In genomic region chr10:77293785-77294184, GRCh38 we compare ENCODE assay signal across 22 cellular contexts.
"Had no signal": no experiment of that assay in that cellular context is flagged by ENCODE, and none has a peak within 500 bp of the region (broad histone marks: within the 10 kb centered on the region; RNA-seq: fewer than 3 reads in every experiment).

No MANE protein-coding gene starts in this region.

- H3K4me3 ChIP-seq: left lung, lung, right lobe of liver, upper lobe of left lung had no signal

- H3K27ac ChIP-seq: left lung, neutrophil, right lobe of liver, upper lobe of left lung had no signal

- ATAC-seq: activated T-cell treated with anti-CD3 and anti-CD28 coated beads, Interleukin-2, amount 50 U/mL, for 72 hours; left lung; natural killer cell treated with Interleukin-12 subunit alpha and Interleukin-12 subunit beta and Interleukin-15 and Interleukin-18, amount 100 ng/mL, for 72 hours; right lobe of liver; stimulated activated naive B cell treated with anti-CD40 and anti-IgM and Interleukin-4, amounts not matched to agents 10 μg/mL and 1 μg/mL and 100 μg/mL, for 72 hours had no signal

- DNase-seq: activated CD4-positive, alpha-beta memory T cell treated with anti-CD3 and anti-CD28 coated beads for 36 hours; activated CD4-positive, alpha-beta T cell treated with anti-CD3 and anti-CD28 coated beads for 4 hours; activated CD4-positive, CD25-positive, alpha-beta regulatory T cell; activated effector memory CD4-positive, alpha-beta T cell treated with Interleukin-2 at 50 U/mL for 16 hours; activated naive CD4-positive, alpha-beta T cell treated with anti-CD3 and anti-CD28 coated beads for 36 hours; activated T-cell treated with anti-CD3 and anti-CD28 coated beads, Interleukin-2, amount 50 U/mL, for 72 hours; brain microvascular endothelial cell; caudate nucleus; effector memory CD4-positive, alpha-beta T cell; foreskin melanocyte; immature natural killer cell; kidney glomerular epithelial cell; left lung; right lobe of liver; stimulated activated CD4-positive, alpha-beta T cell treated with anti-CD3 and anti-CD28 coated beads, Interleukin-2, amount 100 ng/mL, for 48 hours; stimulated activated CD8-positive, alpha-beta memory T cell treated with anti-CD3 and anti-CD28 coated beads, Interleukin-4, amount 100 ng/mL, for 48 hours; stimulated activated naive B cell treated with anti-CD40 and anti-IgM and Interleukin-4, amounts not matched to agents 10 μg/mL and 1 μg/mL and 100 μg/mL, for 72 hours; T1000; upper lobe of left lung had no signal

- H3K4me1 ChIP-seq: left lung, upper lobe of left lung had no signal

- H3K36me3 ChIP-seq: brain microvascular endothelial cell, left lung, neutrophil, right lobe of liver, upper lobe of left lung had no signal

- H3K27me3 ChIP-seq: brain microvascular endothelial cell, right lobe of liver, upper lobe of left lung had no signal

- H3K9me3 ChIP-seq: left lung, neutrophil, right lobe of liver, upper lobe of left lung had no signal
